12 cellular contexts compared by ENCODE assay signal in the genomic region with DNA sequence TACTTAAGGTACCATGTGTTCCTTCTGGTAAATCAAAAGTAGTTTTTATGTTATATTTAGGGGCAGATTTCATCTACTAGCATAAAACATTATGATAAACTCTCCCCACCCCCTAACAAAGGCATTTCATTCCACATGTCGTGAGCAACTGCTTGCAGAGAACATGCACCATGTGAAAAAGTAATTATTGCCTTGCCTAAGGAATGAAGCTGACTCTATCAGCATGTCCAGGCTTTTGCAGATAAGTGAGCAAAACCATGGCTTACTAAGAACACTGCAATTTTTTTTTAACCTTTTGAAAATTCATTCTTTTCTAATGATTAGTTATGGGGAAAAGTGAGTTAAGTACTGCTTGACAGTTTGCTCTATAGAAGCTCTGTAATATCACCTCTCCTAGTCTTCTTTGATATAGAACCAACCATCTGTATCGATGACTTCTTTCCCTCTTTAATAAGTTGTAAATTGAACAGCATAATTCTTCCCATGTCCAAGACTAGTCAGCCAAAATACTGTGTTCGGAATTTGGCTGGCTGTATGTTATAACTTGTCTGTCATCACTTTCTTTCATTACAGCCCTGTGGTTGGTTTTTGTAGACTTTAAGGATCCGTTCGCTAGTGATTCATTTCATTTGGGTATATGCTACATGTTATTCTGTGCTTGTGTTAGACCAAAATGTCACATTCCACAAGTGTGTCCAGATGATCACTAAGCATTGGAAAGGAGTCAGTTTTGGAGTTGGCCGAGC.
DNase-seq lines count a peak whose midpoint lies in the region; TF ChIP-seq lines count a peak whose summit lies in the region.
"Had no signal": no experiment of that assay in that cellular context is flagged by ENCODE, and none has a peak within 500 bp of the region (broad histone marks: within the 10 kb centered on the region; RNA-seq: fewer than 3 reads in every experiment).

No MANE protein-coding gene starts in this region.

- no peaks in the 10 kb centered on the region for H3K36me3 Mint-ChIP-seq in MCF 10A (ENCODE audit: insufficient read depth, unreplicated experiment)
- H3K36me3 Mint-ChIP-seq in activated T-helper 1 cell treated with anti-CD3 and anti-CD28 coated beads, Interleukin-12 subunit alpha, Interleukin-12 subunit beta, Interleukin-2, Interleukin-4 antibody, amounts not matched to agents 30 ng/mL and 10 ng/mL and 1 ng/mL, durations not matched to agents 14 hours and 24 hours and 36 hours (ENCODE audit: low read depth): no peaks in the 10 kb centered on the region

- no peaks in the 10 kb centered on the region for H3K9me3 ChIP-seq in breast epithelium
- no peaks in the 10 kb centered on the region for H3K9me3 ChIP-seq in left ventricle myocardium inferior (replicated peaks)

- intact Hi-C loops in MCF 10A (cut with micrococcal nuclease): no loop called here
- intact Hi-C loops in breast epithelium (cut with DNase I; ENCODE audit: low total_unique reads): no loop called here
- intact Hi-C loops in activated T-helper 1 cell treated with anti-CD3 and anti-CD28 coated beads, Interleukin-12 subunit alpha, Interleukin-12 subunit beta, Interleukin-2, Interleukin-4 antibody, amounts not matched to agents 30 ng/mL and 10 ng/mL and 1 ng/mL, durations not matched to agents 14 hours and 24 hours and 36 hours (cut with micrococcal nuclease): no loop called here
- intact Hi-C loops in left ventricle myocardium inferior (cut with micrococcal nuclease): no loop called here

- no peaks in the 10 kb centered on the region for H3K27me3 Mint-ChIP-seq in MCF 10A (ENCODE audit: insufficient read depth, unreplicated experiment)
- H3K27me3 Mint-ChIP-seq in activated T-helper 1 cell treated with anti-CD3 and anti-CD28 coated beads, Interleukin-12 subunit alpha, Interleukin-12 subunit beta, Interleukin-2, Interleukin-4 antibody, amounts not matched to agents 30 ng/mL and 10 ng/mL and 1 ng/mL, durations not matched to agents 14 hours and 24 hours and 36 hours (ENCODE audit: insufficient read depth): no peaks in the 10 kb centered on the region

- peaks cover 24% of the 10 kb centered on the region for H3K4me1 Mint-ChIP-seq in MCF 10A (ENCODE audit: insufficient read depth, unreplicated experiment)
- peaks cover 74% of the 10 kb centered on the region for H3K4me1 Mint-ChIP-seq in activated T-helper 1 cell treated with anti-CD3 and anti-CD28 coated beads, Interleukin-12 subunit alpha, Interleukin-12 subunit beta, Interleukin-2, Interleukin-4 antibody, amounts not matched to agents 30 ng/mL and 10 ng/mL and 1 ng/mL, durations not matched to agents 14 hours and 24 hours and 36 hours (ENCODE audit: low read depth)

- H3K9me3 Mint-ChIP-seq in MCF 10A (ENCODE audit: unreplicated experiment): no peaks in the 10 kb centered on the region
- H3K9me3 Mint-ChIP-seq in activated T-helper 1 cell treated with anti-CD3 and anti-CD28 coated beads, Interleukin-12 subunit alpha, Interleukin-12 subunit beta, Interleukin-2, Interleukin-4 antibody, amounts not matched to agents 30 ng/mL and 10 ng/mL and 1 ng/mL, durations not matched to agents 14 hours and 24 hours and 36 hours: no peaks in the 10 kb centered on the region

- H3K27me3 ChIP-seq in breast epithelium: no peaks in the 10 kb centered on the region
- peaks cover 10% of the 10 kb centered on the region for H3K27me3 ChIP-seq in left ventricle myocardium inferior (ENCODE audit: low read depth)

- H3K4me3 ChIP-seq in breast epithelium (no peak overlapping the region), left ventricle myocardium inferior (no peak overlapping the region)

- no peak for TF ChIP-seq POLR2A in breast epithelium (IDR thresholded peaks at IDR 0.05)

- TF ChIP-seq CTCF in MCF 10A (IDR thresholded peaks at IDR 0.05; ENCODE audit: unreplicated experiment): no peak
- no peak for TF ChIP-seq CTCF in breast epithelium (IDR thresholded peaks at IDR 0.05)
- no peak for TF ChIP-seq CTCF in left ventricle myocardium inferior (IDR thresholded peaks at IDR 0.05; ENCODE audit: borderline replicate concordance)

- H3K4me3 Mint-ChIP-seq in MCF 10A (ENCODE audit: unreplicated experiment): no peak overlapping the region
- H3K4me3 Mint-ChIP-seq in activated T-helper 1 cell treated with anti-CD3 and anti-CD28 coated beads, Interleukin-12 subunit alpha, Interleukin-12 subunit beta, Interleukin-2, Interleukin-4 antibody, amounts not matched to agents 30 ng/mL and 10 ng/mL and 1 ng/mL, durations not matched to agents 14 hours and 24 hours and 36 hours: no peak overlapping the region

- CTCF ChIA-PET in MCF 10A (lab: Yijun Ruan, JAX): interaction anchor here (1.8 kb wide), 1 partner anchor 103 kb away, joined by 5 read pairs; no protein-coding TSS in a partner anchor

- DNase-seq in MCF 10A (ENCODE audit: unreplicated experiment) (no peak), breast epithelium (ENCODE audit: low spot score in 2 of 2) (no peak), left ventricle myocardium inferior (no peak), stromal cell of bone marrow (ENCODE audit: low read depth) (peak; percentile 76), globus pallidus (ENCODE audit: low spot score) (no peak), HuH-7 (ENCODE audit: low spot score) (no peak), GF-D8 (lab: John Stamatoyannopoulos, UW) (no peak)
- no peak for DNase-seq in activated T-helper 1 cell treated with anti-CD3 and anti-CD28 coated beads, Interleukin-12 subunit alpha, Interleukin-12 subunit beta, Interleukin-2, Interleukin-4 antibody, amounts not matched to agents 30 ng/mL and 10 ng/mL and 1 ng/mL, durations not matched to agents 14 hours and 24 hours and 36 hours (ENCODE audit: low spot score)
- DNase-seq: AML-193; islet precursor cell; NCI-H1694 treated with DMSO at 0.1 percent for 48 hours; stimulated activated CD4-positive, alpha-beta T cell treated with anti-CD3 and anti-CD28 coated beads, Interleukin-4, amount 100 ng/mL, for 4 hours had no signal

- H3K4me1 ChIP-seq in breast epithelium: no peaks in the 10 kb centered on the region
- peaks cover 51% of the 10 kb centered on the region for H3K4me1 ChIP-seq in left ventricle myocardium inferior

- H3K36me3 ChIP-seq in breast epithelium (no peaks in the 10 kb centered on the region), left ventricle myocardium inferior (no peaks in the 10 kb centered on the region)

- H3K27ac ChIP-seq in breast epithelium (no peak overlapping the region), left ventricle myocardium inferior (replicated peaks) (peak overlapping the region; percentile 74)

- peak overlapping the region; percentile 31 for H3K27ac Mint-ChIP-seq in MCF 10A (ENCODE audit: low read depth, unreplicated experiment)
- peak overlapping the region; percentile 8 for H3K27ac Mint-ChIP-seq in activated T-helper 1 cell treated with anti-CD3 and anti-CD28 coated beads, Interleukin-12 subunit alpha, Interleukin-12 subunit beta, Interleukin-2, Interleukin-4 antibody, amounts not matched to agents 30 ng/mL and 10 ng/mL and 1 ng/mL, durations not matched to agents 14 hours and 24 hours and 36 hours

- POLR2A ChIA-PET in MCF 10A (lab: Yijun Ruan, JAX): interaction anchor here (0.7 to 4.9 kb wide), 2 partner anchors 10 to 305 kb away, joined by 3 to 19 read pairs; no protein-coding TSS in a partner anchor

- BruUV-seq in MCF 10A (replicated peaks; lab: Mats Ljungman, UMichigan): no TSS peak
